Comparison of ENCODE assay signal across 19 cellular contexts in the genomic region with DNA sequence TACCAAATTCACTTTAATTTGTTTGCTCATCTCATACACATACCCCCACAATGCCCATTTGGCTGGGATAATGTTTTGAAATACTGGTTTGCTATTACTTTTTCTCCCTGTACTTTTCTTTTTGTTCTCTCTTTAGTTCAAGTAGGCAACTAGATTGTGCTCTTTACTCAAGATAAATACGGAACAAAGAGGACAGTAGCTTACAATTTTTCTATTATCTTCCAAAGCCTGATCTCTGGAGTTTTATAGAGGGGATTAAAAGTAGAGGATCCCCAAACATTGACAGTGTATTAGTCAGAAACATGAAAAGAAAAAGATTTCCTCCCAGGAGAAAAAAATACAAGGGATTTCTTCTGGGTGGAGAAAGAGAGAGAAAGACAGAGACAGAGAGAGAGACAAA.
"Had no signal": no experiment of that assay in that cellular context is flagged by ENCODE, and none has a peak within 500 bp of the region (broad histone marks: within the 10 kb centered on the region; RNA-seq: fewer than 3 reads in every experiment).

No MANE protein-coding gene starts in this region.

- DNase-seq: effector CD4-positive, alpha-beta T cell; foreskin melanocyte; heart left ventricle; hippocampal formation; left colon; mesendoderm; naive B cell; nephron progenitor cell; psoas muscle; retina; right lobe of liver; stimulated activated CD4-positive, alpha-beta T cell treated with anti-CD3 and anti-CD28 coated beads, Interleukin-2, amount 100 ng/mL, for 24 hours; stimulated activated CD4-positive, alpha-beta T cell treated with anti-CD3 and anti-CD28 coated beads, Interleukin-4, amount 100 ng/mL, for 4 hours; stimulated activated naive B cell treated with anti-CD40 and anti-IgM and Interleukin-4, amounts not matched to agents 10 μg/mL and 1 μg/mL and 100 μg/mL, for 72 hours; stimulated activated naive CD8-positive, alpha-beta T cell treated with anti-CD3 and anti-CD28 coated beads, Interleukin-15, amount 100 ng/mL, for 72 hours; testis had no signal

- ATAC-seq: heart left ventricle; left colon; psoas muscle; right lobe of liver; stimulated activated naive B cell treated with anti-CD40 and anti-IgM and Interleukin-4, amounts not matched to agents 10 μg/mL and 1 μg/mL and 100 μg/mL, for 72 hours; stimulated activated naive CD8-positive, alpha-beta T cell treated with anti-CD3 and anti-CD28 coated beads, Interleukin-15, amount 100 ng/mL, for 72 hours had no signal

- H3K27me3 ChIP-seq: heart left ventricle, right lobe of liver, testis, tibial nerve had no signal

- H3K36me3 ChIP-seq: heart left ventricle, right lobe of liver, tibial nerve had no signal

- H3K4me1 ChIP-seq: heart left ventricle, parathyroid adenoma, psoas muscle, right lobe of liver, testis, tibial nerve had no signal

- H3K4me3 ChIP-seq: coronary artery, heart left ventricle, psoas muscle, right lobe of liver, testis, tibial nerve had no signal

- H3K9me3 ChIP-seq: heart left ventricle, psoas muscle, right lobe of liver, testis, tibial nerve had no signal

- H3K27ac ChIP-seq: coronary artery, heart left ventricle, parathyroid adenoma, psoas muscle, right lobe of liver, testis, tibial nerve had no signal
